Comparison of ENCODE assay signal across 8 cellular contexts in the genomic region with DNA sequence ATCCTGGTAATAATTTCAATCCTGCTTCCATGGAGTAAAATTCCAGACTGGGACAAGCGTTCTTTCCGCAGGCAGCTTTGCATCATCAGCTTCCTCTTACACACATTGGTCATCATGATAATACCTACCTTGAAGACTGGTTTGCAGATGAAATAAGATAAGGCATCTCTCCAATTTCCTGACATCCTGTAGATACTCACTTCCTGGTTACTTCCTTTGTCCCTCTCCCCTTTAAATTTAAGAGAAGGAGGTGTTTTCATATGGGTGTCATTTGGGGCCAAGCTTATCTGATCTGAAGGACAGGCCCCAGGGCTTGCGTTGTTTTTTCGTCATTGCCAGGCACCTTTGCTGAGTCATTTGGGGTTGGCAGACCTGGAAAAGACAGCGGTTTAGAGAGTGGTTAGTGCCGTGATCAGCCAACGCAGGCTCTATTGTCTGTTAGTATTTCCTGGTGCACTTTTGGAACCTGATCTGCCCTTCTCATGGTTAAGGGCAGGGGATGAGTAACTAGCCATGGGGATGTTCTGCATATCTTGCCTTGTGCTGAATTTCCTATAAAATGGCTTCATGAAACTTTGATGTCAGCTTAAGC. TPM values are rescaled to one million over a fixed set of nuclear protein-coding genes. Genes with fewer than 3 reads are reported as not detected.
DNase-seq lines count a peak whose midpoint lies in the region; ATAC-seq and TF ChIP-seq lines count a peak whose summit lies in the region.

No MANE protein-coding gene starts in this region.

- intact Hi-C loops in activated naive CD4-positive, alpha-beta T cell treated with anti-CD3 and anti-CD28 coated beads for 36 hours (cut with micrococcal nuclease) = loop anchor here (1.0 kb wide), 7 partner anchors 23 to 392 kb away; partner anchors contain the start of gene HSPA8

- peaks cover 26% of the 10 kb centered on the region for H3K36me3 Mint-ChIP-seq in activated naive CD4-positive, alpha-beta T cell treated with anti-CD3 and anti-CD28 coated beads for 36 hours (ENCODE audit: low read depth)

- no peak overlapping the region for H2AFZ ChIP-seq in osteoblast (ENCODE audit: low read length)

- no peak for TF ChIP-seq CTCF in osteoblast (IDR thresholded peaks at IDR 0.05; ENCODE audit: extremely low read depth, low read depth, low read length)
- no peak for TF ChIP-seq CTCF in gastroesophageal sphincter (IDR thresholded peaks at IDR 0.05)

- no peaks in the 10 kb centered on the region for H3K27me3 Mint-ChIP-seq in activated naive CD4-positive, alpha-beta T cell treated with anti-CD3 and anti-CD28 coated beads for 36 hours (ENCODE audit: low read depth)

- H3K27ac ChIP-seq in osteoblast (ENCODE audit: low read depth, low read length) (peak overlapping the region; percentile 54), gastroesophageal sphincter (no peak overlapping the region)

- H3K4me2 ChIP-seq in osteoblast (ENCODE audit: insufficient read depth, low read length) = peak overlapping the region; percentile 11

- no peaks in the 10 kb centered on the region for H3K9me3 ChIP-seq in osteoblast (ENCODE audit: low read depth, low read length)
- H3K9me3 ChIP-seq in gastroesophageal sphincter = no peaks in the 10 kb centered on the region

- H3K27me3 ChIP-seq in osteoblast (ENCODE audit: insufficient read depth, low read length) = no peaks in the 10 kb centered on the region
- H3K27me3 ChIP-seq in gastroesophageal sphincter = no peaks in the 10 kb centered on the region

- no peaks in the 10 kb centered on the region for H3K9me3 Mint-ChIP-seq in activated naive CD4-positive, alpha-beta T cell treated with anti-CD3 and anti-CD28 coated beads for 36 hours

- peak; percentile 29 for DNase-seq in DMS53 treated with DMSO at 0.1 percent for 48 hours (lab: John Stamatoyannopoulos, UW; ENCODE audit: unreplicated experiment)
- peak; percentile 78 for DNase-seq in OCI-M1 (lab: John Stamatoyannopoulos, UW)
- DNase-seq in activated naive CD4-positive, alpha-beta T cell treated with anti-CD3 and anti-CD28 coated beads for 36 hours = peak; percentile 93
- peak; percentile 30 for DNase-seq in osteoblast (ENCODE audit: insufficient read length, low spot score, missing footprints)
- DNase-seq in NCI-H128 (lab: John Stamatoyannopoulos, UW; ENCODE audit: unreplicated experiment) = no peak
- no peak for DNase-seq in COLO829 (ENCODE audit: low spot score)

- H3K4me3 Mint-ChIP-seq in activated naive CD4-positive, alpha-beta T cell treated with anti-CD3 and anti-CD28 coated beads for 36 hours = peak overlapping the region; percentile 72

- H3K4me1 ChIP-seq in osteoblast (ENCODE audit: insufficient read depth, low read length) (peaks cover 26% of the 10 kb centered on the region), gastroesophageal sphincter (no peaks in the 10 kb centered on the region)

- 76 to 80% methylated on average over 5 of the region's 7 CpGs for WGBS in gastroesophageal sphincter (ENCODE audit: low coverage in 1 of 2), 2 donors

- CTCF ChIA-PET in activated naive CD4-positive, alpha-beta T cell treated with anti-CD3 and anti-CD28 coated beads for 36 hours (lab: Charles Lee) = interaction anchor here (0.6 to 1.7 kb wide), 8 partner anchors 22 to 400 kb away, joined by 3 to 7 read pairs (median 3); no protein-coding TSS in a partner anchor

- ATAC-seq in GM18520 (IDR thresholded peaks at IDR 0.05; ENCODE audit: unreplicated experiment) (no peak), gastroesophageal sphincter (no peak)

- H4K20me1 ChIP-seq in osteoblast (ENCODE audit: insufficient read depth, low read length) = peaks cover 3% of the 10 kb centered on the region

- H3K27ac Mint-ChIP-seq in activated naive CD4-positive, alpha-beta T cell treated with anti-CD3 and anti-CD28 coated beads for 36 hours = peak overlapping the region; percentile 93

- no peak overlapping the region for H3K4me3 ChIP-seq in osteoblast (ENCODE audit: insufficient read depth, low read length)
- H3K4me3 ChIP-seq in gastroesophageal sphincter = no peak overlapping the region

- no peak for TF ChIP-seq EP300 in gastroesophageal sphincter (IDR thresholded peaks at IDR 0.05)

- H3K4me1 Mint-ChIP-seq in activated naive CD4-positive, alpha-beta T cell treated with anti-CD3 and anti-CD28 coated beads for 36 hours (ENCODE audit: low read depth) = peaks cover 73% of the 10 kb centered on the region

- no peak for TF ChIP-seq POLR2A in gastroesophageal sphincter (IDR thresholded peaks at IDR 0.05)

- H3K36me3 ChIP-seq in osteoblast (ENCODE audit: insufficient read depth, low read length) = no peaks in the 10 kb centered on the region
- H3K36me3 ChIP-seq in gastroesophageal sphincter = no peaks in the 10 kb centered on the region

- H3K79me2 ChIP-seq in osteoblast (ENCODE audit: insufficient read depth, low read length) = peaks cover 80% of the 10 kb centered on the region

RNA-seq across cellular contexts. Expression of gene GRAMD1B, which starts 24.1 kb away (rescaled TPM):
- total RNA-seq in activated naive CD4-positive, alpha-beta T cell treated with anti-CD3 and anti-CD28 coated beads for 36 hours = 10 to 100 TPM; 43.7 to 47.2 TPM
- 15.2 and 16.8 TPM in 2 replicates for total RNA-seq in osteoblast
- 1 to 10 TPM; 1.8 to 4.0 (median 3.0) TPM for total RNA-seq in gastroesophageal sphincter

Comparison
In these comparisons a context has a peak if more than half of its experiments do, and no peak if none do; other contexts are left out.
1. DNase-seq: peak in DMS53 treated with DMSO at 0.1 percent for 48 hours (single experiment), OCI-M1 (single experiment), activated naive CD4-positive, alpha-beta T cell treated with anti-CD3 and anti-CD28 coated beads for 36 hours (single experiment) and osteoblast (single experiment); none in NCI-H128 (single experiment) and COLO829 (single experiment).